8 cellular contexts compared by ENCODE assay signal in genomic region chr6:44667668-44668390, GRCh38.
DNase-seq lines count a peak whose midpoint lies in the region; ATAC-seq and TF ChIP-seq lines count a peak whose summit lies in the region.

No MANE protein-coding gene starts in this region.

- H3K4me3 Mint-ChIP-seq in CD4-positive, alpha-beta T cell: no peak overlapping the region

- peaks cover under 1% of the 10 kb centered on the region for H3K27me3 ChIP-seq in CD4-positive, alpha-beta T cell (ENCODE audit: control insufficient read depth, insufficient read depth, low read length)
- H3K27me3 ChIP-seq in fibroblast of lung (ENCODE audit: control insufficient read depth, insufficient read depth, low read length): peaks cover 2% of the 10 kb centered on the region

- CTCF ChIA-PET in CD4-positive, alpha-beta T cell (lab: Charles Lee): no interaction called here

- no peak overlapping the region for H3K9ac ChIP-seq in fibroblast of lung (ENCODE audit: insufficient read depth, low read length)

- no peak for ATAC-seq in CD4-positive, alpha-beta T cell (ENCODE audit: poor library complexity)
- ATAC-seq in HG02798 (IDR thresholded peaks at IDR 0.05; ENCODE audit: poor library complexity, unreplicated experiment) (peak; percentile 60), GM19023 (IDR thresholded peaks at IDR 0.05; ENCODE audit: unreplicated experiment) (no peak)

- H3K4me1 ChIP-seq in fibroblast of lung (ENCODE audit: control insufficient read depth, extremely low read depth, insufficient read depth, low read length): peaks cover 8% of the 10 kb centered on the region

- POLR2A ChIA-PET in CD4-positive, alpha-beta T cell (lab: Charles Lee): no interaction called here

- peaks cover 10% of the 10 kb centered on the region for H3K27me3 Mint-ChIP-seq in CD4-positive, alpha-beta T cell

- intact Hi-C loops in CD4-positive, alpha-beta T cell (cut with DNase I, micrococcal nuclease): no loop called here

- no peaks in the 10 kb centered on the region for H3K79me2 ChIP-seq in fibroblast of lung (ENCODE audit: control insufficient read depth, insufficient read depth, low read length)

- H3K36me3 Mint-ChIP-seq in CD4-positive, alpha-beta T cell (ENCODE audit: low read depth): no peaks in the 10 kb centered on the region

- peak in 5 of 10 experiments; percentile 8 to 19 (median 15) for DNase-seq in CD4-positive, alpha-beta T cell
- DNase-seq in activated CD4-positive, alpha-beta T cell treated with anti-CD3 and anti-CD28 coated beads for 48 hours: peak; percentile 60
- no peak for DNase-seq in fibroblast of lung (ENCODE audit: low read depth in 2 of 2)
- peak; percentile 18 to 31 for DNase-seq in stimulated activated CD4-positive, alpha-beta T cell treated with anti-CD3 and anti-CD28 coated beads, Interleukin-1b, Interleukin-23, amount 100 ng/mL, for 4 hours (ENCODE audit: low read depth in 2 of 2)
- no peak for DNase-seq in DMS153 treated with DMSO at 0.1 percent for 48 hours (lab: John Stamatoyannopoulos, UW; ENCODE audit: unreplicated experiment)
- DNase-seq in HCEC 1CT: no peak

- no peaks in the 10 kb centered on the region for H3K4me1 Mint-ChIP-seq in CD4-positive, alpha-beta T cell (ENCODE audit: low read depth)

- H3K36me3 ChIP-seq in fibroblast of lung (ENCODE audit: control insufficient read depth, insufficient read depth, low read length): no peaks in the 10 kb centered on the region

- H3K27ac Mint-ChIP-seq in CD4-positive, alpha-beta T cell: no peak overlapping the region

- peak; percentile 40 for TF ChIP-seq CTCF in CD4-positive, alpha-beta T cell (IDR thresholded peaks at IDR 0.05)
- TF ChIP-seq CTCF in fibroblast of lung (conservative IDR thresholded peaks at IDR 0.05 in 1 of 2, IDR thresholded peaks at IDR 0.05 in 1 of 2; ENCODE audit: low read depth in 1 of 2, low read length in 2 of 2): peak; percentile 27 to 59

- H3K4me2 ChIP-seq in fibroblast of lung (ENCODE audit: extremely low read depth, insufficient read depth, low read length): no peak overlapping the region

- no peak overlapping the region for H2AFZ ChIP-seq in fibroblast of lung (ENCODE audit: low read length)

- no peak overlapping the region for H3K4me3 ChIP-seq in fibroblast of lung (replicated peaks in 1 of 4; ENCODE audit: control extremely low read depth in 1 of 4, insufficient read depth in 1 of 4, low read depth in 3 of 4, low read length in 4 of 4)

- no peaks in the 10 kb centered on the region for H3K9me3 Mint-ChIP-seq in CD4-positive, alpha-beta T cell

- H4K20me1 ChIP-seq in fibroblast of lung (ENCODE audit: control insufficient read depth, extremely low read depth, insufficient read depth, low read length): no peaks in the 10 kb centered on the region

- no peaks in the 10 kb centered on the region for H3K9me3 ChIP-seq in CD4-positive, alpha-beta T cell (ENCODE audit: control insufficient read depth, low read length)
- no peaks in the 10 kb centered on the region for H3K9me3 ChIP-seq in fibroblast of lung (ENCODE audit: control insufficient read depth, insufficient read depth, low read depth, low read length)

- H3K27ac ChIP-seq in CD4-positive, alpha-beta T cell (ENCODE audit: low read depth, low read length): no peak overlapping the region
- peak overlapping the region; percentile 28 for H3K27ac ChIP-seq in fibroblast of lung (ENCODE audit: insufficient read depth, low read length)

Comparison
In these comparisons a context has a peak if more than half of its experiments do, and no peak if none do; other contexts are left out.
1. DNase-seq: peak in activated CD4-positive, alpha-beta T cell treated with anti-CD3 and anti-CD28 coated beads for 48 hours (single experiment) and stimulated activated CD4-positive, alpha-beta T cell treated with anti-CD3 and anti-CD28 coated beads, Interleukin-1b, Interleukin-23, amount 100 ng/mL, for 4 hours (2 of 2); none in fibroblast of lung (0 of 2), DMS153 treated with DMSO at 0.1 percent for 48 hours (single experiment) and HCEC 1CT (single experiment).